22 cellular contexts compared by ENCODE assay signal in genomic region chr17:61388561-61389356, GRCh38. TPM values are rescaled to one million over a fixed set of nuclear protein-coding genes. Genes with fewer than 3 reads are reported as not detected.
A peak's percentile ranks its signal among the peaks of the same experiment; 100 is the strongest.
DNase-seq lines count a peak whose midpoint lies in the region; ATAC-seq, FAIRE-seq and TF ChIP-seq lines count a peak whose summit lies in the region.
"Had no signal": no experiment of that assay in that cellular context is flagged by ENCODE, and none has a peak within 500 bp of the region (broad histone marks: within the 10 kb centered on the region; RNA-seq: fewer than 3 reads in every experiment).

No MANE protein-coding gene starts in this region.

- H3K9me2 ChIP-seq in SK-N-SH = no peaks in the 10 kb centered on the region

- no peaks in the 10 kb centered on the region for H4K20me1 ChIP-seq in SK-N-SH (ENCODE audit: insufficient read depth)
- H4K20me1 ChIP-seq in GM12878 (ENCODE audit: control insufficient read depth, insufficient read depth) = no peaks in the 10 kb centered on the region

- H3K4me1 Mint-ChIP-seq in nephron = peaks cover 60% of the 10 kb centered on the region

- DNase-seq in SK-N-SH = no peak
- no peak for DNase-seq in GM12878 (ENCODE audit: low read depth, low spot score)
- no peak for DNase-seq in caudate nucleus (lab: John Stamatoyannopoulos, UW)
- DNase-seq: AML-193; DMS79; GM23248; KBM-7; NCI-H1105; NCI-H2081 treated with DMSO at 0.1 percent for 48 hours; NCI-H748 treated with DMSO at 0.1 percent for 48 hours; NK-92 treated with Interleukin-12 subunit alpha and Interleukin-12 subunit beta, amount 100 ng/mL, for 24 hours; SHP77 had no signal

- H3K27ac Mint-ChIP-seq in nephron = peak overlapping the region; percentile 55 to 88 (median 67)

- H3K27ac ChIP-seq in SK-N-SH (ENCODE audit: low read depth in 2 of 2, low read length in 1 of 2) = no peak overlapping the region
- no peak overlapping the region for H3K27ac ChIP-seq in HEK293 (ENCODE audit: extremely low read depth, low read depth, low read length)
- H3K27ac ChIP-seq in GM12878 (ENCODE audit: control insufficient read depth, insufficient read depth) = no peak overlapping the region
- H3K27ac ChIP-seq in caudate nucleus (ENCODE audit: low read depth, low read length) = no peak overlapping the region
- H3K27ac ChIP-seq: 22Rv1, C4-2B, GM23248 had no signal

- H3K4me1 ChIP-seq in SK-N-SH (ENCODE audit: control insufficient read depth in 1 of 2, insufficient read depth in 2 of 2, low read depth in 1 of 2, low read length in 1 of 2) = peaks cover 0 to 89% of the 10 kb centered on the region in 2 experiments; a peak in 2 of 4 replicates
- peaks cover under 1% of the 10 kb centered on the region; the same call in 1 of the 2 replicates for H3K4me1 ChIP-seq in HEK293 (ENCODE audit: control insufficient read depth, insufficient read depth, low read length)
- no peaks in the 10 kb centered on the region for H3K4me1 ChIP-seq in GM12878 (ENCODE audit: control insufficient read depth, insufficient read depth, low read length)
- H3K4me1 ChIP-seq: HAP-1 had no signal

- no peak overlapping the region for H3K9ac ChIP-seq in SK-N-SH
- H3K9ac ChIP-seq in GM12878 (ENCODE audit: control insufficient read depth, insufficient read depth, low read length) = no peak overlapping the region
- H3K9ac ChIP-seq: GM23248 had no signal

- H3K36me3 ChIP-seq in SK-N-SH (replicated peaks in 1 of 2; ENCODE audit: control insufficient read depth in 1 of 2, insufficient read depth in 2 of 2, low read length in 1 of 2) = peaks cover 0 to 8% of the 10 kb centered on the region in 2 experiments
- H3K36me3 ChIP-seq in HEK293 (ENCODE audit: control insufficient read depth in 2 of 2, insufficient read depth in 1 of 2, low read length in 2 of 2) = peaks cover 0 to 7% of the 10 kb centered on the region in 2 experiments; a peak in 1 of 3 replicates
- H3K36me3 ChIP-seq in GM12878 (ENCODE audit: control insufficient read depth in 2 of 2, insufficient read depth in 2 of 2, low read length in 1 of 2) = no peaks in the 10 kb centered on the region
- H3K36me3 ChIP-seq: HAP-1 had no signal

- H3K4me2 ChIP-seq in SK-N-SH (no peak overlapping the region), GM12878 (ENCODE audit: control insufficient read depth, insufficient read depth) (no peak overlapping the region)

- WGBS in SK-N-SH (ENCODE audit: low lambda C conversion rate) = 90% methylated on average over 21 of the region's 21 CpGs
- 46% methylated on average over 20 of the region's 21 CpGs for WGBS in GM12878 (ENCODE audit: insufficient coverage, insufficient replicate concordance, low lambda C conversion rate, missing lambda C conversion rate)

- H3K79me2 ChIP-seq in SK-N-SH (ENCODE audit: insufficient read depth) = peaks cover 18% of the 10 kb centered on the region; the same call in 1 of the 2 replicates
- no peaks in the 10 kb centered on the region for H3K79me2 ChIP-seq in GM12878 (ENCODE audit: control insufficient read depth, insufficient read depth, low read length)

- RAD21 ChIA-PET in GM12878 (lab: Charles Lee; ENCODE audit: unreplicated experiment) = no interaction called here

- intact Hi-C loops in GM12878 (cut with micrococcal nuclease; ENCODE audit: unreplicated experiment) = loop anchor here (5.0 kb wide), 1 partner anchor 666 kb away; no protein-coding TSS in a partner anchor

- H3K27me3 ChIP-seq in SK-N-SH (ENCODE audit: insufficient read depth) = no peaks in the 10 kb centered on the region
- H3K27me3 ChIP-seq in GM12878 (replicated peaks in 1 of 2; ENCODE audit: control insufficient read depth in 2 of 2, insufficient read depth in 2 of 2, low read length in 1 of 2) = no peaks in the 10 kb centered on the region; a peak in 2 of 4 replicates

- in situ Hi-C loops in GM12878 (cut with MboI) = no loop called here

- H2AFZ ChIP-seq in SK-N-SH (ENCODE audit: low read depth) (no peak overlapping the region), GM12878 (ENCODE audit: control insufficient read depth, low read depth, low read length) (no peak overlapping the region)
- H2AFZ ChIP-seq: GM23248 had no signal

- no TSS peak for BruUV-seq in GM12878 (replicated peaks; lab: Mats Ljungman, UMichigan)

- ATAC-seq in SK-N-SH treated with all-trans-retinoic acid at 6 μM for 48 hours = no peak
- no peak for ATAC-seq in GM12878
- no peak for ATAC-seq in GM18519 (IDR thresholded peaks at IDR 0.05; ENCODE audit: low FRiP score, unreplicated experiment)
- ATAC-seq in GM21367 (IDR thresholded peaks at IDR 0.05; ENCODE audit: unreplicated experiment) = no peak

- no peak for TF ChIP-seq RAD21 in SK-N-SH (IDR thresholded peaks at IDR 0.05; ENCODE audit: low read length)
- TF ChIP-seq RAD21 in GM12878 (IDR thresholded peaks at IDR 0.05; ENCODE audit: insufficient read depth, low read depth, low read length) = no peak

- TF ChIP-seq EP300 in SK-N-SH (IDR thresholded peaks at IDR 0.05; ENCODE audit: borderline replicate concordance in 1 of 2, low read depth in 1 of 2, low read length in 1 of 2) (no peak), GM12878 (IDR thresholded peaks at IDR 0.05; ENCODE audit: borderline replicate concordance in 1 of 2, control insufficient read depth in 1 of 2, low read depth in 2 of 2, low read length in 2 of 2) (no peak)

- peaks cover 10% of the 10 kb centered on the region for H3K36me3 Mint-ChIP-seq in nephron (ENCODE audit: low read depth)

- H3K4me3 ChIP-seq in SK-N-SH (ENCODE audit: low read depth in 2 of 2, low read length in 1 of 2) (no peak overlapping the region), HEK293 (ENCODE audit: low read depth, low read length) (no peak overlapping the region), GM12878 (no peak overlapping the region)
- H3K4me3 ChIP-seq: GM23248, HAP-1 had no signal

- no peak for TF ChIP-seq CTCF in SK-N-SH (IDR thresholded peaks at IDR 0.05)
- TF ChIP-seq CTCF in HEK293 (tag by site-specific recombination; IDR thresholded peaks at IDR 0.05) = no peak
- TF ChIP-seq CTCF in GM12878 (IDR thresholded peaks at IDR 0.05 in 2 of 3, conservative IDR thresholded peaks at IDR 0.05 in 1 of 3; ENCODE audit: control insufficient read depth in 2 of 3, extremely low read depth in 1 of 3, insufficient read depth in 1 of 3, low read depth in 3 of 3, low read length in 3 of 3) = no peak
- TF ChIP-seq CTCF in nephron (IDR thresholded peaks at IDR 0.05; ENCODE audit: unreplicated experiment in 3 of 3) = no peak

- peaks cover 5% of the 10 kb centered on the region for H3F3A ChIP-seq in SK-N-SH (replicated peaks; ENCODE audit: insufficient read depth)

- H3K9me3 ChIP-seq in SK-N-SH (no peaks in the 10 kb centered on the region), HEK293 (ENCODE audit: control insufficient read depth, insufficient read depth, low read depth, low read length) (no peaks in the 10 kb centered on the region), GM12878 (replicated peaks; ENCODE audit: control insufficient read depth, insufficient read depth, low read length) (no peaks in the 10 kb centered on the region)
- H3K9me3 ChIP-seq: HAP-1 had no signal

- SMC1A ChIA-PET in GM12878 (lab: Charles Lee; ENCODE audit: uncharacterized antibody, unreplicated experiment) = no interaction called here

- H3K27me3 Mint-ChIP-seq in nephron (ENCODE audit: low read depth) = peaks cover 22% of the 10 kb centered on the region

- CTCF ChIA-PET in SK-N-SH (lab: Yijun Ruan, JAX) (interaction anchor here (1.0 to 1.6 kb wide), 3 partner anchors 11 to 233 kb away, joined by 3 to 7 read pairs (median 5); partner anchors contain the start of gene TBX2), HEK293 (lab: Yijun Ruan, JAX) (interaction anchor here (0.6 to 2.2 kb wide), 10 partner anchors 17 to 668 kb away, joined by 3 to 13 read pairs (median 4); no protein-coding TSS in a partner anchor), GM12878 (lab: Yijun Ruan, JAX) (no interaction called here)

- TF ChIP-seq POLR2A in GM12878 (IDR thresholded peaks at IDR 0.05; ENCODE audit: low read depth, low read length) = no peak

- peak overlapping the region in 1 of 3 experiments; percentile 12 for H3K4me3 Mint-ChIP-seq in nephron

- POLR2A ChIA-PET in SK-N-SH (lab: Yijun Ruan, JAX) = no interaction called here
- POLR2A ChIA-PET in HEK293 (lab: Yijun Ruan, JAX) = no interaction called here
- POLR2A ChIA-PET in GM12878 (lab: Charles Lee) = no interaction called here

- H3K9me3 Mint-ChIP-seq in nephron = no peaks in the 10 kb centered on the region

- no peak for FAIRE-seq in GM12878 (lab: Jason Lieb, UNC)
- FAIRE-seq: D721Med, RCC 7860 had no signal

TF ChIP-seq in SK-N-SH, 30 proteins besides CTCF, POLR2A, EP300 and RAD21 (continues in another document):
- TF ChIP-seq POLR2AphosphoS5 (IDR thresholded peaks at IDR 0.05; ENCODE audit: low read depth, low read length) = 0 out of 2 replicates have a peak, but pooled peaks have one; percentile 11

TF ChIP-seq in SK-N-SH treated with all-trans-retinoic acid at 6 μM for 48 hours, 23 proteins besides CTCF, POLR2A, EP300 and RAD21 (continues in another document):
- TF ChIP-seq PPARA (CRISPR knock-in tag; IDR thresholded peaks at IDR 0.05; ENCODE audit: borderline replicate concordance) (no peak), ZNF565 (CRISPR knock-in tag; conservative IDR thresholded peaks at IDR 0.05; ENCODE audit: low read depth) (no peak)

TF ChIP-seq in HEK293, 187 proteins besides CTCF, POLR2A, EP300 and RAD21 (continues in another document):
- peak; percentile 74 for TF ChIP-seq ZNF24 (tag by site-specific recombination; IDR thresholded peaks at IDR 0.05)

TF ChIP-seq in GM12878, 131 proteins besides CTCF, POLR2A, EP300 and RAD21 (continues in another document):
- TF ChIP-seq ZNF24 (IDR thresholded peaks at IDR 0.05) = peak; percentile 88
- TF ChIP-seq NFXL1 (IDR thresholded peaks at IDR 0.05; ENCODE audit: borderline replicate concordance) = 0 out of 2 replicates have a peak, but pooled peaks have one; percentile 22
- TF ChIP-seq MEF2B (IDR thresholded peaks at IDR 0.05; ENCODE audit: partially characterized antibody, poor library complexity, severe bottlenecking) = no peak

RNA-seq across cellular contexts. Expression of gene TBX2, which starts 10.9 kb away (rescaled TPM):
- polyA plus RNA-seq in SK-N-SH (2012; rRNA removed) (37.8 and 57.8 TPM in 2 replicates), GM12878 (2011; rRNA removed) (not detected in 2 replicates), GM12878 (2014; fragmentation: Illumina TruSeq; extraction: Trizol) (not detected in 2 replicates), GM12878 (2014; fragmentation: Nextera tagmentation; extraction: Ambion mirVana) (not detected), GM12878 (2014; rRNA removed) (not detected in 2 replicates), GM12878 (2016; fragmentation: Nextera tagmentation; extraction: Ambion mirVana) (not detected)
- polyA plus RNA-seq in SK-N-SH (2012; cell fraction: cytosol; rRNA removed) = 28.9 and 45.2 TPM in 2 replicates
- 179 and 233 TPM in 2 replicates for polyA plus RNA-seq in SK-N-SH (2012; cell fraction: nucleus; rRNA removed)
- not detected in 2 replicates for total RNA-seq in GM12878 (2013; cell fraction: nucleolus; rRNA removed)
- total RNA-seq in GM12878 (2014; rRNA removed) (not detected in 2 replicates), GM12878 (2014; rRNA removed; fragmentation: Illumina TruSeq; extraction: Trizol) (not detected in 2 replicates), GM12878 (2021) (0.11 and 0.13 TPM in 2 replicates)
- not detected for polyA plus RNA-seq in GM12878 (2011; ENCODE audit: low read depth)
- not detected in 2 replicates for polyA plus RNA-seq in GM12878 (2011; cell fraction: cytosol; rRNA removed)
- polyA plus RNA-seq in GM12878 (2011; cell fraction: nucleus; rRNA removed) = not detected in 2 replicates
- not detected in 2 replicates for polyA plus RNA-seq in GM12878 (2012)
- polyA minus RNA-seq in GM12878 (2011; rRNA and poly(A)+ RNA removed) = not detected in 2 replicates
- not detected in 2 replicates for polyA minus RNA-seq in GM12878 (2011; cell fraction: cytosol; rRNA and poly(A)+ RNA removed)
- polyA minus RNA-seq in GM12878 (2011; cell fraction: nucleus; rRNA and poly(A)+ RNA removed) = not detected in 2 replicates

Comparison
In these comparisons a context has a peak if more than half of its experiments do, and no peak if none do; other contexts are left out.
1. RNA of gene TBX2, which starts 10.9 kb away (polyA plus RNA-seq): 28.9 to 233 TPM in SK-N-SH; not detected in GM12878; every median in the first group is over 10 times any median in the second.